In genomic region chr3:108136888-108137814, GRCh38 we compare ENCODE assay signal across 15 cellular contexts. TPM values are rescaled to one million over a fixed set of nuclear protein-coding genes. Genes with fewer than 3 reads are reported as not detected.
DNase-seq lines count a peak whose midpoint lies in the region; ATAC-seq, FAIRE-seq and TF ChIP-seq lines count a peak whose summit lies in the region.
"Had no signal": no experiment of that assay in that cellular context is flagged by ENCODE, and none has a peak within 500 bp of the region (broad histone marks: within the 10 kb centered on the region; RNA-seq: fewer than 3 reads in every experiment).

No MANE protein-coding gene starts in this region.

- H3K4me3 Mint-ChIP-seq in activated naive CD8-positive, alpha-beta T cell = no peak overlapping the region
- no peak overlapping the region for H3K4me3 Mint-ChIP-seq in activated naive CD8-positive, alpha-beta T cell treated with anti-CD3 and anti-CD28 coated beads, Interleukin-2, amount 50 U/mL, for 24 hours
- H3K4me3 Mint-ChIP-seq in WTC11 = no peak overlapping the region
- H3K4me3 Mint-ChIP-seq in mesothelial cell of epicardium = no peak overlapping the region
- H3K4me3 Mint-ChIP-seq: naive thymus-derived CD8-positive, alpha-beta T cell had no signal

- peaks cover 54% of the 10 kb centered on the region for H3K36me3 Mint-ChIP-seq in activated naive CD8-positive, alpha-beta T cell
- peaks cover 81% of the 10 kb centered on the region for H3K36me3 Mint-ChIP-seq in activated naive CD8-positive, alpha-beta T cell treated with anti-CD3 and anti-CD28 coated beads, Interleukin-2, amount 50 U/mL, for 24 hours (ENCODE audit: low read depth)
- H3K36me3 Mint-ChIP-seq in WTC11 = no peaks in the 10 kb centered on the region
- H3K36me3 Mint-ChIP-seq in mesothelial cell of epicardium = no peaks in the 10 kb centered on the region

- no peak for ATAC-seq in activated naive CD8-positive, alpha-beta T cell treated with anti-CD3 and anti-CD28 coated beads, Interleukin-2, amount 50 U/mL, for 24 hours
- ATAC-seq in WTC11 (peak; percentile 28), HG02759 (IDR thresholded peaks at IDR 0.05; ENCODE audit: unreplicated experiment) (no peak)
- ATAC-seq: naive thymus-derived CD8-positive, alpha-beta T cell had no signal

- in situ Hi-C loops in G401 (cut with HindIII; ENCODE audit: low sequenced_read_pairs) = no loop called here

- H3K27ac Mint-ChIP-seq in activated naive CD8-positive, alpha-beta T cell = peak overlapping the region; percentile 72
- no peak overlapping the region for H3K27ac Mint-ChIP-seq in activated naive CD8-positive, alpha-beta T cell treated with anti-CD3 and anti-CD28 coated beads, Interleukin-2, amount 50 U/mL, for 24 hours
- H3K27ac Mint-ChIP-seq in WTC11 (peak overlapping the region; percentile 93), mesothelial cell of epicardium (peak overlapping the region; percentile 94)

- peaks cover 65% of the 10 kb centered on the region for H3K4me1 Mint-ChIP-seq in activated naive CD8-positive, alpha-beta T cell (ENCODE audit: low read depth)
- H3K4me1 Mint-ChIP-seq in activated naive CD8-positive, alpha-beta T cell treated with anti-CD3 and anti-CD28 coated beads, Interleukin-2, amount 50 U/mL, for 24 hours = peaks cover 51% of the 10 kb centered on the region
- H3K4me1 Mint-ChIP-seq in WTC11 (peaks cover 9% of the 10 kb centered on the region), mesothelial cell of epicardium (peaks cover 23% of the 10 kb centered on the region)

- H3K27me3 Mint-ChIP-seq in activated naive CD8-positive, alpha-beta T cell = no peaks in the 10 kb centered on the region
- H3K27me3 Mint-ChIP-seq in activated naive CD8-positive, alpha-beta T cell treated with anti-CD3 and anti-CD28 coated beads, Interleukin-2, amount 50 U/mL, for 24 hours = no peaks in the 10 kb centered on the region
- H3K27me3 Mint-ChIP-seq in WTC11 (ENCODE audit: low read depth) (no peaks in the 10 kb centered on the region), mesothelial cell of epicardium (ENCODE audit: low read depth) (no peaks in the 10 kb centered on the region)
- H3K27me3 Mint-ChIP-seq: naive thymus-derived CD8-positive, alpha-beta T cell had no signal

- TF ChIP-seq CTCF in WTC11 (IDR thresholded peaks at IDR 0.05) (no peak), mesothelial cell of epicardium (IDR thresholded peaks at IDR 0.05; ENCODE audit: unreplicated experiment) (no peak), D721Med (IDR thresholded peaks at IDR 0.05; ENCODE audit: insufficient read depth, missing control alignments) (no peak)

- CTCF ChIA-PET in WTC11 (lab: Charles Lee) = no interaction called here

- POLR2A ChIA-PET in WTC11 (lab: Charles Lee) = no interaction called here

- H3K9me3 Mint-ChIP-seq in activated naive CD8-positive, alpha-beta T cell (ENCODE audit: low read depth) = peaks cover 3% of the 10 kb centered on the region
- peaks cover 6% of the 10 kb centered on the region for H3K9me3 Mint-ChIP-seq in activated naive CD8-positive, alpha-beta T cell treated with anti-CD3 and anti-CD28 coated beads, Interleukin-2, amount 50 U/mL, for 24 hours
- H3K9me3 Mint-ChIP-seq in WTC11 (peaks cover 11% of the 10 kb centered on the region), mesothelial cell of epicardium (peaks cover 4% of the 10 kb centered on the region)

- no peak for DNase-seq in activated naive CD8-positive, alpha-beta T cell treated with anti-CD3 and anti-CD28 coated beads, Interleukin-2, amount 50 U/mL, for 24 hours
- no peak for DNase-seq in WTC11 (ENCODE audit: low spot score)
- DNase-seq in mesothelial cell of epicardium (ENCODE audit: low spot score in 2 of 2, unreplicated experiment in 2 of 2) = no peak
- DNase-seq in D721Med (ENCODE audit: insufficient read length, low spot score) = no peak
- no peak for DNase-seq in G401 (ENCODE audit: low spot score)
- DNase-seq in NCI-H524 treated with DMSO at 0.1 percent for 48 hours (lab: John Stamatoyannopoulos, UW) = no peak
- DNase-seq: activated CD8-positive, alpha-beta memory T cell treated with anti-CD3 and anti-CD28 coated beads for 24 hours; DMS153; kidney glomerular epithelial cell; naive thymus-derived CD8-positive, alpha-beta T cell; PC-9; retina; stimulated activated CD4-positive, alpha-beta T cell treated with anti-CD3 and anti-CD28 coated beads, Interleukin-1b, Interleukin-23, amount 100 ng/mL, for 48 hours had no signal

- no peak for FAIRE-seq in D721Med (lab: Jason Lieb, UNC)

TF ChIP-seq in WTC11, 78 proteins besides CTCF, POLR2A, EP300 and RAD21:
- no peak for TF ChIP-seq STAT6 (CRISPR knock-in tag; conservative IDR thresholded peaks at IDR 0.05; ENCODE audit: low read depth)
- no peak for TF ChIP-seq MXD4 (CRISPR knock-in tag; IDR thresholded peaks at IDR 0.05; ENCODE audit: borderline replicate concordance)

RNA-seq across cellular contexts. Expression of gene CD47, which starts 46.3 kb away (rescaled TPM):
- 16.3 to 22.7 TPM (median 22.6 TPM) in 3 replicates for total RNA-seq in WTC11 (2021)
- total RNA-seq in mesothelial cell of epicardium = 174 to 178 TPM (median 176 TPM) in 3 replicates
- total RNA-seq in G401 (2014; rRNA removed; shearing (Covaris generic)) = 0.85 TPM in 1 of 2 replicates, not detected in the other
